Comparison of ENCODE assay signal across 9 cellular contexts in the genomic region with DNA sequence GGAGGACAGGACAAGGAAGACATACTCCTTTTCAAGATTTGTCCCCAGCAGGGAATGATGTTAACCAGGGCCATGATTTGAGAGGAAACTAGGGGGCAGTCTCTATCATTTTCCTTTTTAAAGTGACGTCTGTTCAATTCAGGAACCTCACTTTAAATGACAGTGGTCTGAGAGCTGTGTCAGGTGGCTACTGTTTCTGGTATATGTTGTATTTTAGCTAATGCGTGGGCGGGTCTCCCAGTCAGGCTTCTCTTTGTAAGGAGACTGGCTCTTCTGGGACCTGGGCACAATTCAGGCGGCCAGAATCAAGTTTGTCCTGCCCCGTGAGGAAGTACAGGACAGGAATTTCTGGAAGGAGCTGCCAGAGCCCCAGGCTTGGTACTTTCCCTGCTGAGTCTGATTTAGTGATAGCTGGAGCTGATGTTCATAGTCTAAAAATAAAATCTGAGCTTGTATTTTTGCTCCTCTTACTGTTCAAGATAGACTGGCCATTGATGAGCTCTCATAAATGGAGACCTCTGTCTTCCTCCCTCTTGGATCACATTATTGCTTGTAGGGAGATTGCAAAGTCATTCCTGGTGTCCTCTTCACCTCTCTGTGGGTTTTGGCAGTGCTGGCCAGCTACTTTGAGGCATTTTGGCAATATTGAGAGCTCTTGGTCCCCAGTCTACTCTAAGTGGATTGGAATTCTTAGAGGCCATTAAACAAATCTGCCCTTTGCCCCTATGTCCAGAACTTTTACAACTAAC. TPM values are rescaled to one million over a fixed set of nuclear protein-coding genes. Genes with fewer than 3 reads are reported as not detected.
A peak's percentile ranks its signal among the peaks of the same experiment; 100 is the strongest.
DNase-seq lines count a peak whose midpoint lies in the region; ATAC-seq, FAIRE-seq and TF ChIP-seq lines count a peak whose summit lies in the region.
"Had no signal": no experiment of that assay in that cellular context is flagged by ENCODE, and none has a peak within 500 bp of the region (broad histone marks: within the 10 kb centered on the region; RNA-seq: fewer than 3 reads in every experiment).

No MANE protein-coding gene starts in this region.

- in situ Hi-C loops in T47D (cut with HindIII; ENCODE audit: low pct_unique_long_range_greater_than_20kb, low sequenced_read_pairs): no loop called here

- H3K4me1 ChIP-seq in left lung: peaks cover 5 to 42% of the 10 kb centered on the region in 2 donors
- H3K4me1 ChIP-seq in naive thymus-derived CD4-positive, alpha-beta T cell (ENCODE audit: control insufficient read depth in 2 of 2, insufficient read depth in 2 of 2, low read length in 2 of 2): no peaks in the 10 kb centered on the region

- no peak overlapping the region for H3K4me3 Mint-ChIP-seq in MCF 10A (ENCODE audit: unreplicated experiment)
- no peak overlapping the region for H3K4me3 Mint-ChIP-seq in naive thymus-derived CD4-positive, alpha-beta T cell
- H3K4me3 Mint-ChIP-seq: naive B cell had no signal

- H3K4me1 Mint-ChIP-seq in MCF 10A (ENCODE audit: insufficient read depth, unreplicated experiment): peaks cover 10% of the 10 kb centered on the region
- peaks cover 10 to 33% (median 20%) of the 10 kb centered on the region in 7 donors for H3K4me1 Mint-ChIP-seq in naive thymus-derived CD4-positive, alpha-beta T cell

- no peak for TF ChIP-seq CTCF in MCF 10A (IDR thresholded peaks at IDR 0.05; ENCODE audit: unreplicated experiment)
- peak; percentile 7 for TF ChIP-seq CTCF in bronchial epithelial cell (IDR thresholded peaks at IDR 0.05; ENCODE audit: insufficient read depth, low read length, severe bottlenecking)
- no peak for TF ChIP-seq CTCF in left lung (IDR thresholded peaks at IDR 0.05)

- H3K27ac ChIP-seq in left lung: peak overlapping the region in 1 of 2 donors; percentile 49
- H3K27ac ChIP-seq in naive thymus-derived CD4-positive, alpha-beta T cell (ENCODE audit: low read depth, low read length): no peak overlapping the region

- no peaks in the 10 kb centered on the region for H3K9me3 ChIP-seq in left lung
- no peaks in the 10 kb centered on the region for H3K9me3 ChIP-seq in naive thymus-derived CD4-positive, alpha-beta T cell (ENCODE audit: control insufficient read depth in 2 of 3, low read length in 3 of 3)

- H3K36me3 ChIP-seq in bronchial epithelial cell (ENCODE audit: control insufficient read depth, insufficient read depth, low read length): peaks cover 3% of the 10 kb centered on the region
- H3K36me3 ChIP-seq in left lung: peaks cover 0 to 57% of the 10 kb centered on the region in 2 donors
- H3K36me3 ChIP-seq in naive thymus-derived CD4-positive, alpha-beta T cell (ENCODE audit: control insufficient read depth in 2 of 3, insufficient read depth in 3 of 3, low read length in 3 of 3): peaks cover 0 to 47% (median 0%) of the 10 kb centered on the region in 3 experiments

- BruUV-seq in MCF 10A (replicated peaks; lab: Mats Ljungman, UMichigan): no TSS peak

- H3K27ac Mint-ChIP-seq in MCF 10A (ENCODE audit: low read depth, unreplicated experiment): no peak overlapping the region
- peak overlapping the region in 4 of 9 donors; percentile 4 to 64 (median 24) for H3K27ac Mint-ChIP-seq in naive thymus-derived CD4-positive, alpha-beta T cell

- ATAC-seq in left lung: peak; percentile 72
- no peak for ATAC-seq in naive thymus-derived CD4-positive, alpha-beta T cell

- no peaks in the 10 kb centered on the region for H3K9me3 Mint-ChIP-seq in MCF 10A (ENCODE audit: unreplicated experiment)
- no peaks in the 10 kb centered on the region for H3K9me3 Mint-ChIP-seq in naive thymus-derived CD4-positive, alpha-beta T cell
- H3K9me3 Mint-ChIP-seq: naive B cell had no signal

- peaks cover 51% of the 10 kb centered on the region for H3K36me3 Mint-ChIP-seq in MCF 10A (ENCODE audit: insufficient read depth, unreplicated experiment)
- H3K36me3 Mint-ChIP-seq in naive thymus-derived CD4-positive, alpha-beta T cell: peaks cover 3 to 51% (median 26%) of the 10 kb centered on the region in 5 donors

- intact Hi-C loops in MCF 10A (cut with micrococcal nuclease) (no loop called here), left lung (cut with DNase I) (no loop called here)
- intact Hi-C loops in naive thymus-derived CD4-positive, alpha-beta T cell (cut with micrococcal nuclease): no loop called here

- POLR2A ChIA-PET in MCF 10A (lab: Yijun Ruan, JAX): interaction anchor here (0.5 to 1.4 kb wide), 4 partner anchors 18 to 405 kb away, joined by 3 to 6 read pairs (median 4); no protein-coding TSS in a partner anchor
- POLR2A ChIA-PET in naive thymus-derived CD4-positive, alpha-beta T cell (lab: Charles Lee): no interaction called here

- no peak for FAIRE-seq in bronchial epithelial cell (lab: Jason Lieb, UNC)

- peak; percentile 78 to 94 for DNase-seq in T47D (ENCODE audit: low read depth in 1 of 2, low spot score in 1 of 2)
- no peak for DNase-seq in MCF 10A (ENCODE audit: unreplicated experiment)
- DNase-seq in bronchial epithelial cell (ENCODE audit: low read depth): peak; percentile 43
- DNase-seq in left lung: no peak
- DNase-seq in ureter (ENCODE audit: low spot score): peak; percentile 66
- no peak for DNase-seq in NCI-H128 (lab: John Stamatoyannopoulos, UW; ENCODE audit: unreplicated experiment)
- DNase-seq in naive thymus-derived CD4-positive, alpha-beta T cell: no peak
- no peak for DNase-seq in D341Med (ENCODE audit: low spot score)
- DNase-seq: naive B cell had no signal

- no peaks in the 10 kb centered on the region for H3K27me3 Mint-ChIP-seq in MCF 10A (ENCODE audit: insufficient read depth, unreplicated experiment)
- no peaks in the 10 kb centered on the region for H3K27me3 Mint-ChIP-seq in naive thymus-derived CD4-positive, alpha-beta T cell
- H3K27me3 Mint-ChIP-seq: naive B cell had no signal

- H3K4me3 ChIP-seq in bronchial epithelial cell (ENCODE audit: low read depth, low read length) (no peak overlapping the region), left lung (no peak overlapping the region)
- no peak overlapping the region for H3K4me3 ChIP-seq in naive thymus-derived CD4-positive, alpha-beta T cell (ENCODE audit: low read length)

- CTCF ChIA-PET in MCF 10A (lab: Yijun Ruan, JAX): interaction anchor here (0.6 to 1.8 kb wide), 7 partner anchors 10 to 411 kb away, joined by 3 to 10 read pairs (median 3); no protein-coding TSS in a partner anchor
- CTCF ChIA-PET in naive thymus-derived CD4-positive, alpha-beta T cell (lab: Charles Lee): interaction anchor here (1.0 kb wide), 1 partner anchor 203 kb away, joined by 3 read pairs; no protein-coding TSS in a partner anchor

- H3K27me3 ChIP-seq in bronchial epithelial cell (ENCODE audit: control insufficient read depth, insufficient read depth, low read length) (no peaks in the 10 kb centered on the region), left lung (no peaks in the 10 kb centered on the region)
- H3K27me3 ChIP-seq in naive thymus-derived CD4-positive, alpha-beta T cell (ENCODE audit: control insufficient read depth in 2 of 2, insufficient read depth in 2 of 2, low read length in 2 of 2): no peaks in the 10 kb centered on the region

RNA-seq across cellular contexts. Expression of gene SQOR, which starts 25.6 kb away (rescaled TPM):
- total RNA-seq in MCF 10A (2022): 49.8 and 75.0 TPM in 2 replicates
- total RNA-seq in bronchial epithelial cell: 310 and 317 TPM in 2 replicates
- 100 to 1,000 TPM in 1 of 2 donors, 10 to 100 TPM in 1; 79.2 to 116 TPM for total RNA-seq in left lung
- total RNA-seq in ureter: 51.6 TPM
- 100 to 1,000 TPM in 1 of 5 experiments, 10 to 100 TPM in 4; 20.6 to 115 (median 32.6) TPM for total RNA-seq in naive thymus-derived CD4-positive, alpha-beta T cell
- polyA plus RNA-seq in naive thymus-derived CD4-positive, alpha-beta T cell: 10 to 100 TPM; 71.7 to 76.6 TPM

Comparison
In these comparisons a context has a peak if more than half of its experiments do, and no peak if none do; other contexts are left out.
1. DNase-seq: peak in T47D (2 of 2), bronchial epithelial cell (single experiment) and ureter (single experiment); none in MCF 10A (single experiment), left lung (0 of 2), NCI-H128 (single experiment), naive thymus-derived CD4-positive, alpha-beta T cell (0 of 9) and D341Med (single experiment).